1 cellular context compared by ENCODE assay signal in the genomic region with DNA sequence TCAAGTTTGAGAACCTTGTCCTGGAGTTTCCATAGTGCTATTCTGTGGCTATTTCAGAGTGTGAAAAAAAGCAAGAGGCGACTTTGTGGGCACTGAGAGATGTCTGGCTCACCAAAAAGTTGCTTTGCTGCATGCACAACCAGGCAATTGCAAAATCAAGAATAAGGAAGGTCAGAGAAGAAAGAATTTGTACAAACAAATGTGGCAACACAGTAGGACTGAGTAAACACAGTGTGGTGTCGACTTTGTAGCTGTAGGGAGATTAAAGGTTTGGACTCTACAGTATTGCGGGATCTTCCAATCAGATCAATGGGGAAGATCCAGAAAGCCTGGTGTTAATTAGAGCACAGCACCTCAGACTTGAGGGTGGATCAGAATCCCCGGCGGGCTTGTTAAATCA.
TF ChIP-seq lines count a peak whose summit lies in the region.

No MANE protein-coding gene starts in this region.

TF ChIP-seq in HepG2, 621 proteins besides CTCF, POLR2A, EP300 and RAD21 (continued from another document and continues in another):
- TF ChIP-seq, protein P1, sequence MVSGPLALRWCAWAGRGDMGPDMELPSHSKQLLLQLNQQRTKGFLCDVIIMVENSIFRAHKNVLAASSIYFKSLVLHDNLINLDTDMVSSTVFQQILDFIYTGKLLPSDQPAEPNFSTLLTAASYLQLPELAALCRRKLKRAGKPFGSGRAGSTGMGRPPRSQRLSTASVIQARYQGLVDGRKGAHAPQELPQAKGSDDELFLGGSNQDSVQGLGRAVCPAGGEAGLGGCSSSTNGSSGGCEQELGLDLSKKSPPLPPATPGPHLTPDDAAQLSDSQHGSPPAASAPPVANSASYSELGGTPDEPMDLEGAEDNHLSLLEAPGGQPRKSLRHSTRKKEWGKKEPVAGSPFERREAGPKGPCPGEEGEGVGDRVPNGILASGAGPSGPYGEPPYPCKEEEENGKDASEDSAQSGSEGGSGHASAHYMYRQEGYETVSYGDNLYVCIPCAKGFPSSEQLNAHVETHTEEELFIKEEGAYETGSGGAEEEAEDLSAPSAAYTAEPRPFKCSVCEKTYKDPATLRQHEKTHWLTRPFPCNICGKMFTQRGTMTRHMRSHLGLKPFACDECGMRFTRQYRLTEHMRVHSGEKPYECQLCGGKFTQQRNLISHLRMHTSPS (CRISPR knock-in tag; IDR thresholded peaks at IDR 0.05; ENCODE audit: low read depth) = no peak
- no peak for TF ChIP-seq ZNF430 (CRISPR knock-in tag; IDR thresholded peaks at IDR 0.05)
- no peak for TF ChIP-seq GTF2F1 (IDR thresholded peaks at IDR 0.05; ENCODE audit: low read length)
- TF ChIP-seq GTF3A (CRISPR knock-in tag; conservative IDR thresholded peaks at IDR 0.05) = no peak
- TF ChIP-seq ZNF569 (CRISPR knock-in tag; IDR thresholded peaks at IDR 0.05; ENCODE audit: borderline replicate concordance) = no peak
- no peak for TF ChIP-seq PHB2 (IDR thresholded peaks at IDR 0.05; ENCODE audit: partially characterized antibody)
- no peak for TF ChIP-seq ZNF160 (CRISPR knock-in tag; IDR thresholded peaks at IDR 0.05)
- TF ChIP-seq SKI (IDR thresholded peaks at IDR 0.05; ENCODE audit: partially characterized antibody) = no peak
- no peak for TF ChIP-seq CCAR2 (optimal IDR thresholded peaks at IDR 0.05; ENCODE audit: low read depth, low read length)
- TF ChIP-seq MED1 (CRISPR knock-in tag; IDR thresholded peaks at IDR 0.05) = 0 out of 2 replicates have a peak, but pooled peaks have one; percentile 14
- TF ChIP-seq ZNF329 (CRISPR knock-in tag; IDR thresholded peaks at IDR 0.05; ENCODE audit: low read depth) = no peak
- TF ChIP-seq, protein P2, sequence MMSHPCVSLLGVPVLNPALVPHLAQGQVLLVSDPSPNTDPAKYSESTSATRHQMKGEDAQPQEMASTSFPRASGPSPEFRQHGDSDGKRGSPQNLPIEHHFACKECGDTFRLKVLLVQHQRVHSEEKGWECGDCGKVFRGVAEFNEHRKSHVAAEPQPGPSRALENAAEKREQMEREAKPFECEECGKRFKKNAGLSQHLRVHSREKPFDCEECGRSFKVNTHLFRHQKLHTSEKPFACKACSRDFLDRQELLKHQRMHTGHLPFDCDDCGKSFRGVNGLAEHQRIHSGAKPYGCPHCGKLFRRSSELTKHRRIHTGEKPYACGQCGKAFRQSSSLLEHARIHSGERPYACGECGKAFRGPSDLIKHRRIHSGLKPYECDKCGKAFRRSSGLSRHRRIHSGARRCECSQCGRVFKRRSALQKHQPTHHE (CRISPR knock-in tag; IDR thresholded peaks at IDR 0.05; ENCODE audit: borderline replicate concordance) = no peak
- no peak for TF ChIP-seq REL (CRISPR knock-in tag; conservative IDR thresholded peaks at IDR 0.05)
- TF ChIP-seq, protein P3, sequence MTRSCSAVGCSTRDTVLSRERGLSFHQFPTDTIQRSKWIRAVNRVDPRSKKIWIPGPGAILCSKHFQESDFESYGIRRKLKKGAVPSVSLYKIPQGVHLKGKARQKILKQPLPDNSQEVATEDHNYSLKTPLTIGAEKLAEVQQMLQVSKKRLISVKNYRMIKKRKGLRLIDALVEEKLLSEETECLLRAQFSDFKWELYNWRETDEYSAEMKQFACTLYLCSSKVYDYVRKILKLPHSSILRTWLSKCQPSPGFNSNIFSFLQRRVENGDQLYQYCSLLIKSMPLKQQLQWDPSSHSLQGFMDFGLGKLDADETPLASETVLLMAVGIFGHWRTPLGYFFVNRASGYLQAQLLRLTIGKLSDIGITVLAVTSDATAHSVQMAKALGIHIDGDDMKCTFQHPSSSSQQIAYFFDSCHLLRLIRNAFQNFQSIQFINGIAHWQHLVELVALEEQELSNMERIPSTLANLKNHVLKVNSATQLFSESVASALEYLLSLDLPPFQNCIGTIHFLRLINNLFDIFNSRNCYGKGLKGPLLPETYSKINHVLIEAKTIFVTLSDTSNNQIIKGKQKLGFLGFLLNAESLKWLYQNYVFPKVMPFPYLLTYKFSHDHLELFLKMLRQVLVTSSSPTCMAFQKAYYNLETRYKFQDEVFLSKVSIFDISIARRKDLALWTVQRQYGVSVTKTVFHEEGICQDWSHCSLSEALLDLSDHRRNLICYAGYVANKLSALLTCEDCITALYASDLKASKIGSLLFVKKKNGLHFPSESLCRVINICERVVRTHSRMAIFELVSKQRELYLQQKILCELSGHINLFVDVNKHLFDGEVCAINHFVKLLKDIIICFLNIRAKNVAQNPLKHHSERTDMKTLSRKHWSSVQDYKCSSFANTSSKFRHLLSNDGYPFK (CRISPR knock-in tag; IDR thresholded peaks at IDR 0.05; ENCODE audit: borderline replicate concordance) = no peak
- no peak for TF ChIP-seq TBP (CRISPR knock-in tag; IDR thresholded peaks at IDR 0.05)
- TF ChIP-seq ZNF788 (CRISPR knock-in tag; IDR thresholded peaks at IDR 0.05; ENCODE audit: borderline replicate concordance) = no peak
- TF ChIP-seq HOXD1 (CRISPR knock-in tag; IDR thresholded peaks at IDR 0.05) = no peak
- TF ChIP-seq SCMH1 (CRISPR knock-in tag; IDR thresholded peaks at IDR 0.05; ENCODE audit: borderline replicate concordance) = no peak
- TF ChIP-seq, protein P4, sequence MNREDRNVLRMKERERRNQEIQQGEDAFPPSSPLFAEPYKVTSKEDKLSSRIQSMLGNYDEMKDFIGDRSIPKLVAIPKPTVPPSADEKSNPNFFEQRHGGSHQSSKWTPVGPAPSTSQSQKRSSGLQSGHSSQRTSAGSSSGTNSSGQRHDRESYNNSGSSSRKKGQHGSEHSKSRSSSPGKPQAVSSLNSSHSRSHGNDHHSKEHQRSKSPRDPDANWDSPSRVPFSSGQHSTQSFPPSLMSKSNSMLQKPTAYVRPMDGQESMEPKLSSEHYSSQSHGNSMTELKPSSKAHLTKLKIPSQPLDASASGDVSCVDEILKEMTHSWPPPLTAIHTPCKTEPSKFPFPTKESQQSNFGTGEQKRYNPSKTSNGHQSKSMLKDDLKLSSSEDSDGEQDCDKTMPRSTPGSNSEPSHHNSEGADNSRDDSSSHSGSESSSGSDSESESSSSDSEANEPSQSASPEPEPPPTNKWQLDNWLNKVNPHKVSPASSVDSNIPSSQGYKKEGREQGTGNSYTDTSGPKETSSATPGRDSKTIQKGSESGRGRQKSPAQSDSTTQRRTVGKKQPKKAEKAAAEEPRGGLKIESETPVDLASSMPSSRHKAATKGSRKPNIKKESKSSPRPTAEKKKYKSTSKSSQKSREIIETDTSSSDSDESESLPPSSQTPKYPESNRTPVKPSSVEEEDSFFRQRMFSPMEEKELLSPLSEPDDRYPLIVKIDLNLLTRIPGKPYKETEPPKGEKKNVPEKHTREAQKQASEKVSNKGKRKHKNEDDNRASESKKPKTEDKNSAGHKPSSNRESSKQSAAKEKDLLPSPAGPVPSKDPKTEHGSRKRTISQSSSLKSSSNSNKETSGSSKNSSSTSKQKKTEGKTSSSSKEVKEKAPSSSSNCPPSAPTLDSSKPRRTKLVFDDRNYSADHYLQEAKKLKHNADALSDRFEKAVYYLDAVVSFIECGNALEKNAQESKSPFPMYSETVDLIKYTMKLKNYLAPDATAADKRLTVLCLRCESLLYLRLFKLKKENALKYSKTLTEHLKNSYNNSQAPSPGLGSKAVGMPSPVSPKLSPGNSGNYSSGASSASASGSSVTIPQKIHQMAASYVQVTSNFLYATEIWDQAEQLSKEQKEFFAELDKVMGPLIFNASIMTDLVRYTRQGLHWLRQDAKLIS (CRISPR knock-in tag; IDR thresholded peaks at IDR 0.05) = no peak
- peak; percentile 42; the same call in 1 of the 2 replicates for TF ChIP-seq HMG20A (CRISPR knock-in tag; IDR thresholded peaks at IDR 0.05; ENCODE audit: borderline replicate concordance)
- no peak for TF ChIP-seq ZNF354B (CRISPR knock-in tag; IDR thresholded peaks at IDR 0.05)
- TF ChIP-seq, protein P5, sequence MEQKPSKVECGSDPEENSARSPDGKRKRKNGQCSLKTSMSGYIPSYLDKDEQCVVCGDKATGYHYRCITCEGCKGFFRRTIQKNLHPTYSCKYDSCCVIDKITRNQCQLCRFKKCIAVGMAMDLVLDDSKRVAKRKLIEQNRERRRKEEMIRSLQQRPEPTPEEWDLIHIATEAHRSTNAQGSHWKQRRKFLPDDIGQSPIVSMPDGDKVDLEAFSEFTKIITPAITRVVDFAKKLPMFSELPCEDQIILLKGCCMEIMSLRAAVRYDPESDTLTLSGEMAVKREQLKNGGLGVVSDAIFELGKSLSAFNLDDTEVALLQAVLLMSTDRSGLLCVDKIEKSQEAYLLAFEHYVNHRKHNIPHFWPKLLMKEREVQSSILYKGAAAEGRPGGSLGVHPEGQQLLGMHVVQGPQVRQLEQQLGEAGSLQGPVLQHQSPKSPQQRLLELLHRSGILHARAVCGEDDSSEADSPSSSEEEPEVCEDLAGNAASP (CRISPR knock-in tag; IDR thresholded peaks at IDR 0.05; ENCODE audit: borderline replicate concordance) = no peak
- TF ChIP-seq CEBPG (CRISPR knock-in tag; IDR thresholded peaks at IDR 0.05) = peak; percentile 60
- TF ChIP-seq, protein P6, sequence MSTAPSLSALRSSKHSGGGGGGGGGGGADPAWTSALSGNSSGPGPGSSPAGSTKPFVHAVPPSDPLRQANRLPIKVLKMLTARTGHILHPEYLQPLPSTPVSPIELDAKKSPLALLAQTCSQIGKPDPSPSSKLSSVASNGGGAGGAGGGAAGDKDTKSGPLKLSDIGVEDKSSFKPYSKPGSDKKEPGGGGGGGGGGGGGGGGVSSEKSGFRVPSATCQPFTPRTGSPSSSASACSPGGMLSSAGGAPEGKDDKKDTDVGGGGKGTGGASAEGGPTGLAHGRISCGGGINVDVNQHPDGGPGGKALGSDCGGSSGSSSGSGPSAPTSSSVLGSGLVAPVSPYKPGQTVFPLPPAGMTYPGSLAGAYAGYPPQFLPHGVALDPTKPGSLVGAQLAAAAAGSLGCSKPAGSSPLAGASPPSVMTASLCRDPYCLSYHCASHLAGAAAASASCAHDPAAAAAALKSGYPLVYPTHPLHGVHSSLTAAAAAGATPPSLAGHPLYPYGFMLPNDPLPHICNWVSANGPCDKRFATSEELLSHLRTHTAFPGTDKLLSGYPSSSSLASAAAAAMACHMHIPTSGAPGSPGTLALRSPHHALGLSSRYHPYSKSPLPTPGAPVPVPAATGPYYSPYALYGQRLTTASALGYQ (CRISPR knock-in tag; IDR thresholded peaks at IDR 0.05) = no peak
- TF ChIP-seq, protein P7, sequence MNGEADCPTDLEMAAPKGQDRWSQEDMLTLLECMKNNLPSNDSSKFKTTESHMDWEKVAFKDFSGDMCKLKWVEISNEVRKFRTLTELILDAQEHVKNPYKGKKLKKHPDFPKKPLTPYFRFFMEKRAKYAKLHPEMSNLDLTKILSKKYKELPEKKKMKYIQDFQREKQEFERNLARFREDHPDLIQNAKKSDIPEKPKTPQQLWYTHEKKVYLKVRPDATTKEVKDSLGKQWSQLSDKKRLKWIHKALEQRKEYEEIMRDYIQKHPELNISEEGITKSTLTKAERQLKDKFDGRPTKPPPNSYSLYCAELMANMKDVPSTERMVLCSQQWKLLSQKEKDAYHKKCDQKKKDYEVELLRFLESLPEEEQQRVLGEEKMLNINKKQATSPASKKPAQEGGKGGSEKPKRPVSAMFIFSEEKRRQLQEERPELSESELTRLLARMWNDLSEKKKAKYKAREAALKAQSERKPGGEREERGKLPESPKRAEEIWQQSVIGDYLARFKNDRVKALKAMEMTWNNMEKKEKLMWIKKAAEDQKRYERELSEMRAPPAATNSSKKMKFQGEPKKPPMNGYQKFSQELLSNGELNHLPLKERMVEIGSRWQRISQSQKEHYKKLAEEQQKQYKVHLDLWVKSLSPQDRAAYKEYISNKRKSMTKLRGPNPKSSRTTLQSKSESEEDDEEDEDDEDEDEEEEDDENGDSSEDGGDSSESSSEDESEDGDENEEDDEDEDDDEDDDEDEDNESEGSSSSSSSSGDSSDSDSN (CRISPR knock-in tag; IDR thresholded peaks at IDR 0.05) = no peak
- TF ChIP-seq, protein P8, sequence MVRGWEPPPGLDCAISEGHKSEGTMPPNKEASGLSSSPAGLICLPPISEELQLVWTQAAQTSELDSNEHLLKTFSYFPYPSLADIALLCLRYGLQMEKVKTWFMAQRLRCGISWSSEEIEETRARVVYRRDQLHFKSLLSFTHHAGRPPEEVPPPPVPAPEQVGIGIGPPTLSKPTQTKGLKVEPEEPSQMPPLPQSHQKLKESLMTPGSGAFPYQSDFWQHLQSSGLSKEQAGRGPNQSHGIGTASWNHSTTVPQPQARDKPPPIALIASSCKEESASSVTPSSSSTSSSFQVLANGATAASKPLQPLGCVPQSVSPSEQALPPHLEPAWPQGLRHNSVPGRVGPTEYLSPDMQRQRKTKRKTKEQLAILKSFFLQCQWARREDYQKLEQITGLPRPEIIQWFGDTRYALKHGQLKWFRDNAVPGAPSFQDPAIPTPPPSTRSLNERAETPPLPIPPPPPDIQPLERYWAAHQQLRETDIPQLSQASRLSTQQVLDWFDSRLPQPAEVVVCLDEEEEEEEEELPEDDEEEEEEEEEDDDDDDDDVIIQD (CRISPR knock-in tag; IDR thresholded peaks at IDR 0.05; ENCODE audit: low read depth) = no peak
- no peak for TF ChIP-seq ATM (IDR thresholded peaks at IDR 0.05; ENCODE audit: borderline replicate concordance)
- peak; percentile 60 for TF ChIP-seq SOX5 (CRISPR knock-in tag; IDR thresholded peaks at IDR 0.05; ENCODE audit: borderline replicate concordance)
- no peak for TF ChIP-seq THAP11 (CRISPR knock-in tag; IDR thresholded peaks at IDR 0.05)
- no peak for TF ChIP-seq NPAS2 (CRISPR knock-in tag; IDR thresholded peaks at IDR 0.05; ENCODE audit: borderline replicate concordance)
- no peak for TF ChIP-seq JUNB (CRISPR knock-in tag; IDR thresholded peaks at IDR 0.05; ENCODE audit: borderline replicate concordance)
- no peak for TF ChIP-seq ZFP37 (CRISPR knock-in tag; IDR thresholded peaks at IDR 0.05; ENCODE audit: borderline replicate concordance)
- TF ChIP-seq, protein P9, sequence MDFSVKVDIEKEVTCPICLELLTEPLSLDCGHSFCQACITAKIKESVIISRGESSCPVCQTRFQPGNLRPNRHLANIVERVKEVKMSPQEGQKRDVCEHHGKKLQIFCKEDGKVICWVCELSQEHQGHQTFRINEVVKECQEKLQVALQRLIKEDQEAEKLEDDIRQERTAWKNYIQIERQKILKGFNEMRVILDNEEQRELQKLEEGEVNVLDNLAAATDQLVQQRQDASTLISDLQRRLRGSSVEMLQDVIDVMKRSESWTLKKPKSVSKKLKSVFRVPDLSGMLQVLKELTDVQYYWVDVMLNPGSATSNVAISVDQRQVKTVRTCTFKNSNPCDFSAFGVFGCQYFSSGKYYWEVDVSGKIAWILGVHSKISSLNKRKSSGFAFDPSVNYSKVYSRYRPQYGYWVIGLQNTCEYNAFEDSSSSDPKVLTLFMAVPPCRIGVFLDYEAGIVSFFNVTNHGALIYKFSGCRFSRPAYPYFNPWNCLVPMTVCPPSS (IDR thresholded peaks at IDR 0.05) = no peak
- TF ChIP-seq, protein P10, sequence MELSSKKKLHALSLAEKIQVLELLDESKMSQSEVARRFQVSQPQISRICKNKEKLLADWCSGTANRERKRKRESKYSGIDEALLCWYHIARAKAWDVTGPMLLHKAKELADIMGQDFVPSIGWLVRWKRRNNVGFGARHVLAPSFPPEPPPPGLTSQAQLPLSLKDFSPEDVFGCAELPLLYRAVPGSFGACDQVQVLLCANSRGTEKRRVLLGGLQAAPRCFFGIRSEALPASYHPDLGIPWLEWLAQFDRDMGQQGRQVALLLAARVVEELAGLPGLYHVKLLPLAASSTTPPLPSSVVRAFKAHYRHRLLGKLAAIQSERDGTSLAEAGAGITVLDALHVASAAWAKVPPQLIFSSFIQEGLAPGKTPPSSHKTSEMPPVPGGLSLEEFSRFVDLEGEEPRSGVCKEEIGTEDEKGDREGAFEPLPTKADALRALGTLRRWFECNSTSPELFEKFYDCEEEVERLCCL (CRISPR knock-in tag; IDR thresholded peaks at IDR 0.05; ENCODE audit: borderline replicate concordance) = no peak
- no peak for TF ChIP-seq SOX6 (IDR thresholded peaks at IDR 0.05)
- peak; percentile 46; the same call in 1 of the 2 replicates for TF ChIP-seq SOX6 (CRISPR knock-in tag; IDR thresholded peaks at IDR 0.05)
- no peak for TF ChIP-seq ZNF616 (CRISPR knock-in tag; IDR thresholded peaks at IDR 0.05; ENCODE audit: low read depth)
- TF ChIP-seq RARG (CRISPR knock-in tag; IDR thresholded peaks at IDR 0.05; ENCODE audit: low read depth) = no peak
- no peak for TF ChIP-seq ZFP36 (IDR thresholded peaks at IDR 0.05; ENCODE audit: borderline replicate concordance, low read depth, low read length, partially characterized antibody)
- TF ChIP-seq SP2 (CRISPR knock-in tag; IDR thresholded peaks at IDR 0.05) = no peak
- no peak for TF ChIP-seq ZNF460 (CRISPR knock-in tag; IDR thresholded peaks at IDR 0.05; ENCODE audit: borderline replicate concordance)
